ENCODE assay signal across 11 cellular contexts in genomic region chr1:48946070-48946469, GRCh38.
"Had no signal": no experiment of that assay in that cellular context is flagged by ENCODE, and none has a peak within 500 bp of the region (broad histone marks: within the 10 kb centered on the region; RNA-seq: fewer than 3 reads in every experiment).

No MANE protein-coding gene starts in this region.

- H3K9ac ChIP-seq: GM23248 had no signal

- H3K4me1 ChIP-seq: HAP-1 had no signal

- H3K27ac ChIP-seq: GM23248 had no signal

- FAIRE-seq: H1, H54 had no signal

- H2AFZ ChIP-seq: GM23248, GM23338 had no signal

- ATAC-seq: GM23338, HCT116 had no signal

- DNase-seq: GM23248, GOT3, H7, H9, HCEC 1CT, HFFc6 had no signal

- H3K4me2 ChIP-seq: GM23338 had no signal

- H3K36me3 ChIP-seq: HAP-1 had no signal

- H3K4me3 ChIP-seq: GM23248, GM23338, HAP-1 had no signal

- H3K9me3 ChIP-seq: HAP-1 had no signal
